ENCODE assay signal across 23 cellular contexts in genomic region chr1:14662116-14662515, GRCh38.
DNase-seq lines count a peak whose midpoint lies in the region; ATAC-seq and TF ChIP-seq lines count a peak whose summit lies in the region.
"Had no signal": no experiment of that assay in that cellular context is flagged by ENCODE, and none has a peak within 500 bp of the region (broad histone marks: within the 10 kb centered on the region; RNA-seq: fewer than 3 reads in every experiment).

No MANE protein-coding gene starts in this region.

- TF ChIP-seq POLR2A in vagina (IDR thresholded peaks at IDR 0.05), result no peak

- no peaks in the 10 kb centered on the region for H3K27me3 ChIP-seq in right atrium auricular region
- no peaks in the 10 kb centered on the region for H3K27me3 ChIP-seq in lower lobe of right lung (ENCODE audit: low read depth)
- no peaks in the 10 kb centered on the region for H3K27me3 ChIP-seq in vagina
- no peaks in the 10 kb centered on the region for H3K27me3 ChIP-seq in effector memory CD4-positive, alpha-beta T cell (replicated peaks; ENCODE audit: control insufficient read depth, insufficient read depth, low read length, poor library complexity, severe bottlenecking)
- H3K27me3 ChIP-seq: BE2C, Peyer's patch had no signal

- TF ChIP-seq CTCF in right atrium auricular region (IDR thresholded peaks at IDR 0.05) (no peak), lower lobe of right lung (IDR thresholded peaks at IDR 0.05) (no peak), vagina (IDR thresholded peaks at IDR 0.05) (no peak)

- H3K27ac ChIP-seq in right atrium auricular region (peak overlapping the region in 1 of 2 donors; percentile 8), lower lobe of right lung (no peak overlapping the region), vagina (peak overlapping the region; percentile 19)
- no peak overlapping the region for H3K27ac ChIP-seq in effector memory CD4-positive, alpha-beta T cell (ENCODE audit: insufficient read depth, low read length, poor library complexity, severe bottlenecking)
- H3K27ac ChIP-seq: 22Rv1, HL-60, KMS-11, Peyer's patch had no signal

- no peaks in the 10 kb centered on the region for H3K4me1 ChIP-seq in right atrium auricular region
- no peaks in the 10 kb centered on the region for H3K4me1 ChIP-seq in lower lobe of right lung
- peaks cover 10% of the 10 kb centered on the region for H3K4me1 ChIP-seq in vagina
- no peaks in the 10 kb centered on the region for H3K4me1 ChIP-seq in effector memory CD4-positive, alpha-beta T cell (ENCODE audit: control insufficient read depth, insufficient read depth, low read length, poor library complexity, severe bottlenecking)
- H3K4me1 ChIP-seq: BE2C, Peyer's patch had no signal

- ATAC-seq in Right ventricle myocardium inferior (peak; percentile 68), left cardiac atrium (peak in 1 of 2 donors; percentile 67), lower lobe of right lung (peak; percentile 21 to 50)
- ATAC-seq: HCT116 had no signal

- intact Hi-C loops in Right ventricle myocardium inferior (cut with DNase I), result no loop called here
- intact Hi-C loops in left cardiac atrium (cut with DNase I), result no loop called here
- intact Hi-C loops in lower lobe of right lung (cut with DNase I), result no loop called here
- intact Hi-C loops in vagina (cut with DNase I), result no loop called here
- intact Hi-C loops in head of caudate nucleus (cut with DNase I), result no loop called here

- no peaks in the 10 kb centered on the region for H3K36me3 ChIP-seq in right atrium auricular region
- no peaks in the 10 kb centered on the region for H3K36me3 ChIP-seq in lower lobe of right lung
- no peaks in the 10 kb centered on the region for H3K36me3 ChIP-seq in vagina
- no peaks in the 10 kb centered on the region for H3K36me3 ChIP-seq in effector memory CD4-positive, alpha-beta T cell (ENCODE audit: control insufficient read depth, insufficient read depth, low read length)
- H3K36me3 ChIP-seq: BE2C, Peyer's patch had no signal

- H3K4me3 ChIP-seq in right atrium auricular region (no peak overlapping the region), lower lobe of right lung (no peak overlapping the region), vagina (no peak overlapping the region)
- H3K4me3 ChIP-seq in effector memory CD4-positive, alpha-beta T cell (ENCODE audit: insufficient read depth, low read depth, low read length, poor library complexity, severe bottlenecking), result no peak overlapping the region
- H3K4me3 ChIP-seq: Peyer's patch had no signal

- H3K9me3 ChIP-seq in right atrium auricular region, result no peaks in the 10 kb centered on the region
- H3K9me3 ChIP-seq in lower lobe of right lung, result no peaks in the 10 kb centered on the region
- H3K9me3 ChIP-seq in vagina, result no peaks in the 10 kb centered on the region
- no peaks in the 10 kb centered on the region for H3K9me3 ChIP-seq in effector memory CD4-positive, alpha-beta T cell (ENCODE audit: control insufficient read depth, low read length)
- H3K9me3 ChIP-seq: BE2C, Peyer's patch had no signal

- no peak for DNase-seq in Right ventricle myocardium inferior (ENCODE audit: missing footprints)
- no peak for DNase-seq in right atrium auricular region (ENCODE audit: low spot score)
- peak; percentile 50 for DNase-seq in left cardiac atrium
- DNase-seq in lower lobe of right lung, result no peak
- no peak for DNase-seq in vagina (ENCODE audit: extremely low spot score in 2 of 2)
- DNase-seq in effector memory CD4-positive, alpha-beta T cell, result no peak
- no peak for DNase-seq in stimulated activated naive CD4-positive, alpha-beta T cell (lab: John Stamatoyannopoulos, UW)
- DNase-seq in head of caudate nucleus, result no peak
- DNase-seq: BE2C; CD8-positive, alpha-beta memory T cell; DMS79; GF-D8; NCI-H1092; NCI-H1417 treated with DMSO at 0.1 percent for 48 hours; NCI-H2081; NCI-H2227 treated with DMSO at 0.1 percent for 48 hours; NCI-H510A; OCI-M1; Peyer's patch had no signal
